In genomic region chr18:7600528-7601248, GRCh38 we compare ENCODE assay signal across 1 cellular context.
TF ChIP-seq lines count a peak whose summit lies in the region.

No MANE protein-coding gene starts in this region.

TF ChIP-seq in HepG2, 621 proteins besides CTCF, POLR2A, EP300 and RAD21:
- TF ChIP-seq AKAP8 (CRISPR knock-in tag; IDR thresholded peaks at IDR 0.05) (no peak), ZNF646 (CRISPR knock-in tag; IDR thresholded peaks at IDR 0.05) (no peak), DNMT1 (CRISPR knock-in tag; IDR thresholded peaks at IDR 0.05) (no peak), REXO4 (CRISPR knock-in tag; IDR thresholded peaks at IDR 0.05; ENCODE audit: borderline replicate concordance) (no peak)
TF ChIP-seq in HepG2: peak in this region for 0.
